ENCODE assay signal across 10 cellular contexts in the genomic region with DNA sequence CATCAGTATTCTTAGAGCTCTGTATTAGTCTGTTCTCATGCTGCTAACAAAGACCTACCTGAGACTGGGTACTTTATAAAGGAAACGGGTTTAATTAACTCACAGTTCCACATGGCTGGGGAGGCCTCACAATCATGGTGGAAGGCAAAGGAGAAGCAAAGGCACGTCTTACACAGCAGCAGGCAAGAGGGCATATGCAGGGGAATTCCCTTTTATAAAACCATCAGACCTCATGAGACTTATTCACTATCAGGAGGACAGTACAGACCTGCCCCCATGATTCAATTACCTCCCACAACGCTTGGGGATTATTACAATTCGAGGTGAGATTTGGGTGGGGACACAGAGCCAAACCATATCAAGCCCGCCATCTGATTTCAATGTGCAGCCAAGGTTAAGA. TPM values are rescaled to one million over a fixed set of nuclear protein-coding genes. Genes with fewer than 3 reads are reported as not detected.
"Had no signal": no experiment of that assay in that cellular context is flagged by ENCODE, and none has a peak within 500 bp of the region (broad histone marks: within the 10 kb centered on the region; RNA-seq: fewer than 3 reads in every experiment).

No MANE protein-coding gene starts in this region.

RNA-seq across cellular contexts. Expression of gene VSIG4, which starts 17.1 kb away (rescaled TPM):
- total RNA-seq: activated B cell treated with CpG ODN at 0.5 μM for 24 hours; activated CD4-positive, alpha-beta memory T cell treated with anti-CD3 and anti-CD28 coated beads for 36 hours; activated CD4-positive, alpha-beta memory T cell treated with anti-CD3 and anti-CD28 coated beads, Interleukin-2, amount 10 ng/mL, durations not matched to agents 7 days and 5 days; activated CD4-positive, alpha-beta T cell treated with anti-CD3 and anti-CD28 coated beads, Interleukin-2, amount 10 ng/mL, durations not matched to agents 24 days and 14 days; activated CD4-positive, alpha-beta T cell treated with anti-CD3 and anti-CD28 coated beads, Interleukin-2, amount 10 ng/mL, durations not matched to agents 7 days and 5 days; activated CD8-positive, alpha-beta memory T cell treated with anti-CD3 and anti-CD28 coated beads for 36 hours; activated CD8-positive, alpha-beta memory T cell treated with anti-CD3 and anti-CD28 coated beads, Interleukin-2, amount 10 ng/mL, durations not matched to agents 7 days and 5 days; activated CD8-positive, alpha-beta T cell treated with anti-CD3 and anti-CD28 coated beads, Interleukin-2, amount 10 ng/mL, durations not matched to agents 7 days and 5 days; T-helper 1 cell treated with Interleukin-12 subunit alpha and Interleukin-12 subunit beta and Interleukin-4 antibody, amounts not matched to agents 30 ng/mL and 1 ng/mL, for 36 hours; T-helper 2 cell treated with Interferon-gamma antibody and Interleukin-4, amounts not matched to agents 100 ng/mL and 5 ng/mL, for 36 hours had no signal
